In genomic region chr9:134188421-134189166, GRCh38 we compare ENCODE assay signal across 18 cellular contexts. TPM values are rescaled to one million over a fixed set of nuclear protein-coding genes. Genes with fewer than 3 reads are reported as not detected.
DNase-seq lines count a peak whose midpoint lies in the region; ATAC-seq and TF ChIP-seq lines count a peak whose summit lies in the region.
"Had no signal": no experiment of that assay in that cellular context is flagged by ENCODE, and none has a peak within 500 bp of the region (broad histone marks: within the 10 kb centered on the region; RNA-seq: fewer than 3 reads in every experiment).

No MANE protein-coding gene starts in this region.

- H3K9me3 Mint-ChIP-seq in Calu3 (ENCODE audit: low read depth, unreplicated experiment): no peaks in the 10 kb centered on the region

- no peak overlapping the region for H2AK5ac ChIP-seq in mesendoderm (ENCODE audit: low read length)

- TF ChIP-seq POLR2A in GM18505 (IDR thresholded peaks at IDR 0.05; ENCODE audit: borderline replicate concordance, extremely low read depth, insufficient read depth, insufficient read length): no peak

- H3K4me2 ChIP-seq in mesendoderm (ENCODE audit: low read length): peak overlapping the region; percentile 45
- H3K4me2 ChIP-seq: A549 had no signal

- no TSS peak for BruUV-seq in Calu3 (replicated peaks; lab: Mats Ljungman, UMichigan)

- H3K4ac ChIP-seq in mesendoderm (ENCODE audit: low read depth, low read length): no peak overlapping the region

- H3K4me3 ChIP-seq in mesendoderm (ENCODE audit: low read length): peak overlapping the region; percentile 18
- H3K4me3 ChIP-seq: A549, HAP-1 had no signal

- H3K18ac ChIP-seq in mesendoderm (ENCODE audit: low read length): no peak overlapping the region

- peak overlapping the region; percentile 62 for H3K56ac ChIP-seq in mesendoderm (ENCODE audit: low read length)

- no peaks in the 10 kb centered on the region for H3K79me2 ChIP-seq in mesendoderm (ENCODE audit: control insufficient read depth, insufficient read depth, low read length)

- CTCF ChIA-PET in Calu3 (lab: Charles Lee) (no interaction called here), GM10248 (lab: Yijun Ruan, JAX) (interaction anchor here (1.2 kb wide), 1 partner anchor 18 kb away, joined by 3 read pairs; no protein-coding TSS in a partner anchor)

- H3K27me3 ChIP-seq in mesendoderm (ENCODE audit: insufficient read depth, low read length, poor library complexity): no peaks in the 10 kb centered on the region

- H3K23ac ChIP-seq in mesendoderm (ENCODE audit: low read length): no peak overlapping the region

- no peak overlapping the region for H2BK15ac ChIP-seq in mesendoderm (replicated peaks; ENCODE audit: low read depth)

- no peaks in the 10 kb centered on the region for H3K79me1 ChIP-seq in mesendoderm (ENCODE audit: low read length)

- H3K36me3 Mint-ChIP-seq in Calu3 (ENCODE audit: insufficient read depth, unreplicated experiment): no peaks in the 10 kb centered on the region

- H4K8ac ChIP-seq in mesendoderm (ENCODE audit: low read depth, low read length): no peak overlapping the region

- H2BK5ac ChIP-seq in mesendoderm (ENCODE audit: low read length): no peak overlapping the region

- H3K4me3 Mint-ChIP-seq in Calu3 (ENCODE audit: low read depth, unreplicated experiment): no peak overlapping the region

- H3K9ac ChIP-seq in mesendoderm (ENCODE audit: low read length): peak overlapping the region; percentile 60

- peaks cover 56% of the 10 kb centered on the region for H3K27me3 Mint-ChIP-seq in Calu3 (ENCODE audit: unreplicated experiment)

- TF ChIP-seq CTCF in Calu3 (IDR thresholded peaks at IDR 0.05; ENCODE audit: unreplicated experiment): no peak
- TF ChIP-seq CTCF in GM10248 (IDR thresholded peaks at IDR 0.05; ENCODE audit: control extremely low read depth, extremely low read depth, low read depth, missing control alignments): no peak

- H2BK120ac ChIP-seq in mesendoderm (ENCODE audit: low read depth, low read length): no peak overlapping the region

- H3K36me3 ChIP-seq in mesendoderm (ENCODE audit: control insufficient read depth, insufficient read depth, low read length): no peaks in the 10 kb centered on the region
- H3K36me3 ChIP-seq: HAP-1 had no signal

- WGBS in mesendoderm (ENCODE audit: extremely low coverage, insufficient coverage, low lambda C conversion rate): no CpG with 5 or more reads among the region's 23 CpGs

- no peaks in the 10 kb centered on the region for H3K4me1 Mint-ChIP-seq in Calu3 (ENCODE audit: low read depth, unreplicated experiment)

- peak; percentile 52 for DNase-seq in NCI-H82 (lab: John Stamatoyannopoulos, UW)
- no peak for DNase-seq in NCI-H82 treated with DMSO at 0.1 percent for 48 hours (lab: John Stamatoyannopoulos, UW; ENCODE audit: unreplicated experiment)
- peak in 1 of 61 donors; percentile 19 for DNase-seq in caudate nucleus (lab: John Stamatoyannopoulos, UW)
- no peak for DNase-seq in mesendoderm
- DNase-seq in Calu3: no peak
- no peak for DNase-seq in GM10248 (ENCODE audit: extremely low spot score)
- DNase-seq: activated CD4-positive, CD25-positive, alpha-beta regulatory T cell; central memory CD4-positive, alpha-beta T cell; DMS53; NCI-H1436 treated with DMSO at 0.1 percent for 48 hours; NCI-H774 had no signal

- no peak overlapping the region for H3K27ac Mint-ChIP-seq in Calu3 (ENCODE audit: unreplicated experiment)

- POLR2A ChIA-PET in GM10248 (lab: Yijun Ruan, JAX): no interaction called here

- ATAC-seq in GM18505 (IDR thresholded peaks at IDR 0.05; ENCODE audit: unreplicated experiment): no peak
- ATAC-seq: A549 had no signal

- intact Hi-C loops in Calu3 (cut with micrococcal nuclease; ENCODE audit: unreplicated experiment): no loop called here

- no peaks in the 10 kb centered on the region for H3K4me1 ChIP-seq in mesendoderm (ENCODE audit: control insufficient read depth, low read depth, low read length)
- H3K4me1 ChIP-seq: A549, HAP-1 had no signal

- H3K27ac ChIP-seq in caudate nucleus (ENCODE audit: low read depth, low read length): peak overlapping the region; percentile 21
- H3K27ac ChIP-seq in mesendoderm (ENCODE audit: low read depth, low read length): no peak overlapping the region
- peak overlapping the region; percentile 56 for H3K27ac ChIP-seq in temporal lobe (ENCODE audit: low read depth, low read length)

- no peak overlapping the region for H4K5ac ChIP-seq in mesendoderm (ENCODE audit: low read length)

RNA-seq across cellular contexts. Expression of gene RNU6ATAC, which starts 24.2 kb away (rescaled TPM):
- not detected for polyA plus RNA-seq in mesendoderm (2013, experiment 1 of 2)
- not detected for polyA plus RNA-seq in mesendoderm (2013, experiment 2 of 2)
- total RNA-seq in temporal lobe (under 0.01 TPM), Calu3 (2022) (32.4 and 111 TPM in 2 replicates)
- total RNA-seq: fibroblast of lung had no signal
- polyA plus RNA-seq: A549, fibroblast of lung, keratinocyte, thymus had no signal

RNA-seq across cellular contexts. Expression of gene WDR5, which starts 52.7 kb away (rescaled TPM):
- 50.8 TPM for polyA plus RNA-seq in mesendoderm (2013, experiment 1 of 2)
- 52.5 TPM for polyA plus RNA-seq in mesendoderm (2013, experiment 2 of 2)
- total RNA-seq in temporal lobe (20.2 TPM), Calu3 (2022) (27.5 and 30.1 TPM in 2 replicates)

Comparison
In these comparisons a context has a peak if more than half of its experiments do, and no peak if none do; other contexts are left out.
1. RNA of gene RNU6ATAC, which starts 24.2 kb away (total RNA-seq): 32.4 to 111 TPM in Calu3; under 0.01 TPM in temporal lobe (single experiment); every median in the first group is over 10 times any median in the second.